In genomic region chr3:130345487-130346079, GRCh38 we compare ENCODE assay signal across 13 cellular contexts. TPM values are rescaled to one million over a fixed set of nuclear protein-coding genes. Genes with fewer than 3 reads are reported as not detected.
DNase-seq lines count a peak whose midpoint lies in the region; ATAC-seq and TF ChIP-seq lines count a peak whose summit lies in the region.
"Had no signal": no experiment of that assay in that cellular context is flagged by ENCODE, and none has a peak within 500 bp of the region (broad histone marks: within the 10 kb centered on the region; RNA-seq: fewer than 3 reads in every experiment).

Gene COL6A5, plus strand, starts transcription at chr3:130345672. Its CDS starts 27,967 bp downstream, at chr3:130373639.

- peaks cover 8% of the 10 kb centered on the region for H3K4me1 Mint-ChIP-seq in mesothelial cell of epicardium
- H3K4me1 Mint-ChIP-seq: activated T-helper 17 cell treated with anti-CD3 and anti-CD28 coated beads, Interleukin-2, amount 50 U/mL, for 72 hours had no signal

- H3K9me3 Mint-ChIP-seq in mesothelial cell of epicardium = peaks cover 7% of the 10 kb centered on the region
- H3K9me3 Mint-ChIP-seq: activated T-helper 17 cell treated with anti-CD3 and anti-CD28 coated beads, Interleukin-2, amount 50 U/mL, for 72 hours; CD4-positive, alpha-beta T cell had no signal

- H3K4me3 ChIP-seq in NT2/D1 (ENCODE audit: insufficient read length, low read depth) (peak within 1 kb of the TSS; percentile 23), esophagus squamous epithelium (peak within 1 kb of the TSS in 3 of 4 donors; percentile 2 to 46 (median 14))
- H3K4me3 ChIP-seq: vagina had no signal

- peaks cover 49% of the 10 kb centered on the region for H3K27me3 ChIP-seq in NT2/D1 (ENCODE audit: insufficient read depth, insufficient read length)
- H3K27me3 ChIP-seq in esophagus squamous epithelium = peaks cover 0 to 37% (median 2%) of the 10 kb centered on the region in 4 donors
- H3K27me3 ChIP-seq: vagina had no signal

- H3K4me3 Mint-ChIP-seq in mesothelial cell of epicardium = peak within 1 kb of the TSS; percentile 54
- H3K4me3 Mint-ChIP-seq: activated T-helper 17 cell treated with anti-CD3 and anti-CD28 coated beads, Interleukin-2, amount 50 U/mL, for 72 hours; CD4-positive, alpha-beta T cell had no signal

- no peaks in the 10 kb centered on the region for H3K4me1 ChIP-seq in NT2/D1 (ENCODE audit: insufficient read depth, insufficient read length)
- H3K4me1 ChIP-seq in esophagus squamous epithelium = peaks cover 0 to 8% (median 0%) of the 10 kb centered on the region in 3 donors

- no peak within 1 kb of the TSS for H3K27ac Mint-ChIP-seq in mesothelial cell of epicardium
- H3K27ac Mint-ChIP-seq: activated T-helper 17 cell treated with anti-CD3 and anti-CD28 coated beads, Interleukin-2, amount 50 U/mL, for 72 hours; CD4-positive, alpha-beta T cell had no signal

- peaks cover 48% of the 10 kb centered on the region for H3K27me3 Mint-ChIP-seq in mesothelial cell of epicardium (ENCODE audit: low read depth)

- intact Hi-C loops in esophagus squamous epithelium (cut with DNase I) = no loop called here

- no peak for TF ChIP-seq POLR2A in esophagus squamous epithelium (IDR thresholded peaks at IDR 0.05)

- H3K9ac ChIP-seq in NT2/D1 (ENCODE audit: insufficient read length, low read depth) = peak within 1 kb of the TSS; percentile 14

- no peaks in the 10 kb centered on the region for H3K36me3 Mint-ChIP-seq in mesothelial cell of epicardium

- ATAC-seq in HG03432 (IDR thresholded peaks at IDR 0.05; ENCODE audit: unreplicated experiment) = no peak
- ATAC-seq: activated T-helper 17 cell treated with anti-CD3 and anti-CD28 coated beads, Interleukin-2, amount 50 U/mL, for 72 hours had no signal

- no peaks in the 10 kb centered on the region for H3K9me3 ChIP-seq in NT2/D1 (ENCODE audit: insufficient read depth, low read length)
- H3K9me3 ChIP-seq in esophagus squamous epithelium = no peaks in the 10 kb centered on the region
- H3K9me3 ChIP-seq: vagina had no signal

- WGBS in esophagus squamous epithelium, 2 donors = 0 to 5% methylated on average over 3 to 4 of the region's 41 CpGs

- TF ChIP-seq CTCF in esophagus squamous epithelium (IDR thresholded peaks at IDR 0.05) (no peak), mesothelial cell of epicardium (IDR thresholded peaks at IDR 0.05; ENCODE audit: unreplicated experiment) (no peak)

- no peaks in the 10 kb centered on the region for H3K36me3 ChIP-seq in NT2/D1 (ENCODE audit: insufficient read depth, insufficient read length, low read length)
- no peaks in the 10 kb centered on the region for H3K36me3 ChIP-seq in esophagus squamous epithelium
- H3K36me3 ChIP-seq: vagina had no signal

- no peak within 1 kb of the TSS for H3K27ac ChIP-seq in esophagus squamous epithelium
- H3K27ac ChIP-seq: vagina had no signal

- peak; percentile 29 for DNase-seq in D341Med (ENCODE audit: low spot score)
- DNase-seq in NT2/D1 (ENCODE audit: low read depth, low spot score) = no peak
- no peak for DNase-seq in esophagus squamous epithelium (lab: John Stamatoyannopoulos, UW)
- DNase-seq in mesothelial cell of epicardium (ENCODE audit: low spot score in 2 of 2, unreplicated experiment in 2 of 2) = peak in 1 of 2 experiments; percentile 37
- no peak for DNase-seq in activated gamma-delta T cell (lab: John Stamatoyannopoulos, UW)
- DNase-seq in NCI-H1436 (lab: John Stamatoyannopoulos, UW) = no peak
- no peak for DNase-seq in central memory CD4-positive, alpha-beta T cell
- DNase-seq: CD4-positive, alpha-beta T cell; SIG-M5 had no signal

RNA-seq across cellular contexts. Expression of gene COL6A5, which starts in this region (rescaled TPM):
- total RNA-seq in esophagus squamous epithelium (under 1 TPM; 0.11 to 0.76 (median 0.20) TPM), mesothelial cell of epicardium (0.04 to 0.09 TPM (median 0.07 TPM) in 3 replicates)
- total RNA-seq: activated T-helper 17 cell treated with anti-CD3 and anti-CD28 coated beads, Interleukin-2, amount 50 U/mL, for 72 hours; CD4-positive, alpha-beta T cell; mononuclear cell; vagina had no signal
